In the genomic region with DNA sequence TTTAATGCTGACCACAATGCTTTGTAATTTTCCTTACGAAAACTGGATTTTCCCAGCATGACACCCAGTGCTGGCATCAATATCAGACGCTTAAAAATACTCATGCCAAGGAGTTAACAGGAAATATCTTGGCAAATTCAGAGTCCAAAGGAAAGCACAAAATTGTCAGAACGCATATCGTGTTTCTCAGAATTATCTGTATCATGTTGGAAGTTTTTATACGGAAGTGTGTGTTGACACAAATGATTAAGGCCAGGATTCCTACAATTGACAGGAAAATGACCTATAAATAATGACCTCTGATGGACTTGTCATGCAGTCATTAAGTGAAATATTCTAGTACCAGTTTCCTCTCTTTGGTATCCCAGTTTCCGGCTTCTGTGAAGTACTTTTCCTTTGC, we compare ENCODE assay signal across 22 cellular contexts.
"Had no signal": no experiment of that assay in that cellular context is flagged by ENCODE, and none has a peak within 500 bp of the region (broad histone marks: within the 10 kb centered on the region; RNA-seq: fewer than 3 reads in every experiment).

No MANE protein-coding gene starts in this region.

- H3K36me3 ChIP-seq: colonic mucosa, gastroesophageal sphincter, heart right ventricle, neural progenitor cell, ovary, tibial artery had no signal

- H3K9ac ChIP-seq: neural progenitor cell had no signal

- H3K27ac Mint-ChIP-seq: activated CD4-positive, alpha-beta memory T cell treated with anti-CD3 and anti-CD28 coated beads for 36 hours; activated CD8-positive, alpha-beta memory T cell treated with anti-CD3 and anti-CD28 coated beads, Interleukin-2, amount 10 ng/mL, durations not matched to agents 7 days and 5 days; activated naive CD8-positive, alpha-beta T cell treated with anti-CD3 and anti-CD28 coated beads for 36 hours; activated T-helper 17 cell treated with anti-CD3 and anti-CD28 coated beads, Interleukin-2, amount 50 U/mL, for 72 hours; naive thymus-derived CD4-positive, alpha-beta T cell; neural progenitor cell; T-helper 2 cell treated with Interferon-gamma antibody and Interleukin-4, amounts not matched to agents 5 μg/mL and 100 μg/mL, for 36 hours; WTC11 had no signal

- H3K27ac ChIP-seq: colonic mucosa, gastroesophageal sphincter, heart right ventricle, neural progenitor cell, ovary, tibial artery had no signal

- H3K36me3 Mint-ChIP-seq: activated CD4-positive, alpha-beta memory T cell treated with anti-CD3 and anti-CD28 coated beads for 36 hours; activated CD8-positive, alpha-beta memory T cell treated with anti-CD3 and anti-CD28 coated beads, Interleukin-2, amount 10 ng/mL, durations not matched to agents 7 days and 5 days; activated naive CD8-positive, alpha-beta T cell treated with anti-CD3 and anti-CD28 coated beads for 36 hours; naive thymus-derived CD4-positive, alpha-beta T cell; neural progenitor cell; WTC11 had no signal

- H3K9me3 ChIP-seq: colonic mucosa, gastroesophageal sphincter, ovary, tibial artery had no signal

- H3K4me1 ChIP-seq: colonic mucosa, gastroesophageal sphincter, neural progenitor cell, tibial artery had no signal

- H3K4me1 Mint-ChIP-seq: activated CD8-positive, alpha-beta memory T cell treated with anti-CD3 and anti-CD28 coated beads, Interleukin-2, amount 10 ng/mL, durations not matched to agents 7 days and 5 days; activated naive CD8-positive, alpha-beta T cell treated with anti-CD3 and anti-CD28 coated beads for 36 hours; activated T-helper 17 cell treated with anti-CD3 and anti-CD28 coated beads, Interleukin-2, amount 50 U/mL, for 72 hours; naive thymus-derived CD4-positive, alpha-beta T cell; neural progenitor cell; WTC11 had no signal

- H3K27me3 ChIP-seq: colonic mucosa, gastroesophageal sphincter, heart right ventricle, neural progenitor cell, tibial artery had no signal

- FAIRE-seq: endometrium, urothelium cell line had no signal

- H3K4me3 ChIP-seq: colonic mucosa, gastroesophageal sphincter, heart right ventricle, neural progenitor cell, ovary, tibial artery had no signal

- H3K27me3 Mint-ChIP-seq: activated CD4-positive, alpha-beta memory T cell treated with anti-CD3 and anti-CD28 coated beads for 36 hours; activated CD8-positive, alpha-beta memory T cell treated with anti-CD3 and anti-CD28 coated beads, Interleukin-2, amount 10 ng/mL, durations not matched to agents 7 days and 5 days; activated naive CD8-positive, alpha-beta T cell treated with anti-CD3 and anti-CD28 coated beads for 36 hours; activated T-helper 17 cell treated with anti-CD3 and anti-CD28 coated beads, Interleukin-2, amount 50 U/mL, for 72 hours; naive thymus-derived CD4-positive, alpha-beta T cell had no signal

- ATAC-seq: activated CD8-positive, alpha-beta memory T cell treated with anti-CD3 and anti-CD28 coated beads, Interleukin-2, amount 10 ng/mL, durations not matched to agents 7 days and 5 days; activated T-helper 17 cell treated with anti-CD3 and anti-CD28 coated beads, Interleukin-2, amount 50 U/mL, for 72 hours; gastroesophageal sphincter; heart right ventricle; naive thymus-derived CD4-positive, alpha-beta T cell; WTC11 had no signal

- H3K4me2 ChIP-seq: neural progenitor cell had no signal

- H2AFZ ChIP-seq: neural progenitor cell had no signal

- H3K9me3 Mint-ChIP-seq: activated CD4-positive, alpha-beta memory T cell treated with anti-CD3 and anti-CD28 coated beads for 36 hours; activated naive CD8-positive, alpha-beta T cell treated with anti-CD3 and anti-CD28 coated beads for 36 hours; activated T-helper 17 cell treated with anti-CD3 and anti-CD28 coated beads, Interleukin-2, amount 50 U/mL, for 72 hours; neural progenitor cell; T-helper 2 cell treated with Interferon-gamma antibody and Interleukin-4, amounts not matched to agents 5 μg/mL and 100 μg/mL, for 36 hours had no signal

- H3K4me3 Mint-ChIP-seq: activated CD4-positive, alpha-beta memory T cell treated with anti-CD3 and anti-CD28 coated beads for 36 hours; activated CD8-positive, alpha-beta memory T cell treated with anti-CD3 and anti-CD28 coated beads, Interleukin-2, amount 10 ng/mL, durations not matched to agents 7 days and 5 days; activated naive CD8-positive, alpha-beta T cell treated with anti-CD3 and anti-CD28 coated beads for 36 hours; activated T-helper 17 cell treated with anti-CD3 and anti-CD28 coated beads, Interleukin-2, amount 50 U/mL, for 72 hours; naive thymus-derived CD4-positive, alpha-beta T cell; neural progenitor cell; T-helper 2 cell treated with Interferon-gamma antibody and Interleukin-4, amounts not matched to agents 5 μg/mL and 100 μg/mL, for 36 hours; WTC11 had no signal

- DNase-seq: activated CD4-positive, alpha-beta memory T cell treated with anti-CD3 and anti-CD28 coated beads for 36 hours; activated CD4-positive, alpha-beta T cell treated with anti-CD3 and anti-CD28 coated beads for 4 hours; activated CD8-positive, alpha-beta memory T cell treated with anti-CD3 and anti-CD28 coated beads, Interleukin-2, amount 10 ng/mL, durations not matched to agents 7 days and 5 days; activated naive CD4-positive, alpha-beta T cell; activated naive CD8-positive, alpha-beta T cell treated with anti-CD3 and anti-CD28 coated beads for 36 hours; amniotic stem cell; colonic mucosa; heart right ventricle; mesendoderm; naive thymus-derived CD4-positive, alpha-beta T cell; ovary; stimulated activated CD4-positive, alpha-beta T cell treated with anti-CD3 and anti-CD28 coated beads, Interleukin-12 subunit alpha, Interleukin-12 subunit beta, amount 100 ng/mL, for 4 hours; stimulated activated CD4-positive, alpha-beta T cell treated with anti-CD3 and anti-CD28 coated beads, Interleukin-1b, Interleukin-23, amount 100 ng/mL, for 48 hours; stimulated activated naive CD4-positive, alpha-beta T cell treated with Interleukin-2 at 50 U/mL for 16 hours; tibial artery had no signal
